ENCODE assay signal across 16 cellular contexts in genomic region chr3:58377168-58377567, GRCh38. TPM values are rescaled to one million over a fixed set of nuclear protein-coding genes. Genes with fewer than 3 reads are reported as not detected.
DNase-seq lines count a peak whose midpoint lies in the region; ATAC-seq and TF ChIP-seq lines count a peak whose summit lies in the region.
"Had no signal": no experiment of that assay in that cellular context is flagged by ENCODE, and none has a peak within 500 bp of the region (broad histone marks: within the 10 kb centered on the region; RNA-seq: fewer than 3 reads in every experiment).

No MANE protein-coding gene starts in this region.

- DNase-seq in Karpas-422 (no peak), dorsolateral prefrontal cortex (no peak), naive B cell (no peak), substantia nigra (lab: John Stamatoyannopoulos, UW) (no peak), foreskin keratinocyte (no peak), SHP77 treated with DMSO at 0.1 percent for 48 hours (lab: John Stamatoyannopoulos, UW) (no peak), Calu3 (no peak)
- DNase-seq: CD8-positive, alpha-beta T cell; DMS 273 treated with DMSO at 0.1 percent for 48 hours; DMS53; DND-41; EL; GM23248 had no signal

- H3K4me3 Mint-ChIP-seq in naive B cell (no peak overlapping the region), Calu3 (ENCODE audit: low read depth, unreplicated experiment) (no peak overlapping the region)
- H3K4me3 Mint-ChIP-seq: B cell; CD8-positive, alpha-beta T cell had no signal

- H3K36me3 Mint-ChIP-seq in naive B cell: peaks cover 0 to 5% of the 10 kb centered on the region in 2 donors
- H3K36me3 Mint-ChIP-seq in Calu3 (ENCODE audit: insufficient read depth, unreplicated experiment): no peaks in the 10 kb centered on the region

- H3K79me2 ChIP-seq in Karpas-422 (ENCODE audit: low read length): peaks cover 82% of the 10 kb centered on the region

- intact Hi-C loops in dorsolateral prefrontal cortex (cut with DNase I): no loop called here
- intact Hi-C loops in Calu3 (cut with micrococcal nuclease; ENCODE audit: unreplicated experiment): no loop called here

- TF ChIP-seq CTCF in dorsolateral prefrontal cortex (IDR thresholded peaks at IDR 0.05 in 54 of 56, conservative IDR thresholded peaks at IDR 0.05 in 2 of 56; ENCODE audit: low read depth in 1 of 56, partially characterized antibody in 56 of 56) (no peak), foreskin keratinocyte (conservative IDR thresholded peaks at IDR 0.05) (no peak), Calu3 (IDR thresholded peaks at IDR 0.05; ENCODE audit: unreplicated experiment) (no peak)

- H3K27me3 Mint-ChIP-seq in naive B cell (no peaks in the 10 kb centered on the region), Calu3 (ENCODE audit: unreplicated experiment) (no peaks in the 10 kb centered on the region)
- H3K27me3 Mint-ChIP-seq: B cell had no signal

- H3K4me1 Mint-ChIP-seq in naive B cell (peaks cover 27 to 54% (median 35%) of the 10 kb centered on the region in 3 donors), Calu3 (ENCODE audit: low read depth, unreplicated experiment) (no peaks in the 10 kb centered on the region)

- H3K9me3 ChIP-seq in Karpas-422 (ENCODE audit: low read length): no peaks in the 10 kb centered on the region
- H3K9me3 ChIP-seq: BLaER1 treated with 17β-estradiol and CSF1 and Interleukin-3, amounts not matched to agents 10 nM and 100 nM; HAP-1 had no signal

- no peak overlapping the region for H2AFZ ChIP-seq in Karpas-422 (ENCODE audit: low read length)
- H2AFZ ChIP-seq: GM23248 had no signal

- no peak for ATAC-seq in naive B cell (ENCODE audit: low read depth in 2 of 2)
- ATAC-seq in foreskin keratinocyte: no peak
- ATAC-seq: CD8-positive, alpha-beta T cell had no signal

- peak overlapping the region; percentile 64 for H3K27ac ChIP-seq in Karpas-422 (ENCODE audit: low read length)
- H3K27ac ChIP-seq in dorsolateral prefrontal cortex: peak overlapping the region in 39 of 59 donors; percentile 2 to 80 (median 57)
- peak overlapping the region; percentile 27 for H3K27ac ChIP-seq in substantia nigra (ENCODE audit: low read depth, low read length, poor library complexity, severe bottlenecking)
- no peak overlapping the region for H3K27ac ChIP-seq in foreskin keratinocyte
- H3K27ac ChIP-seq: BLaER1 treated with 17β-estradiol and CSF1 and Interleukin-3, amounts not matched to agents 10 nM and 100 nM; GM23248 had no signal

- BruUV-seq in Calu3 (replicated peaks; lab: Mats Ljungman, UMichigan): no TSS peak

- H4K20me1 ChIP-seq in Karpas-422 (ENCODE audit: insufficient read depth, low read depth, low read length): peaks cover 3% of the 10 kb centered on the region; the same call in 1 of the 2 replicates

- CTCF ChIA-PET in Calu3 (lab: Charles Lee): no interaction called here

- H3K27ac Mint-ChIP-seq in naive B cell (peak overlapping the region in 5 of 6 donors; percentile 5 to 66 (median 22)), Calu3 (ENCODE audit: unreplicated experiment) (no peak overlapping the region)
- H3K27ac Mint-ChIP-seq: CD8-positive, alpha-beta T cell had no signal

- H3K9me3 Mint-ChIP-seq in naive B cell (no peaks in the 10 kb centered on the region), Calu3 (ENCODE audit: low read depth, unreplicated experiment) (no peaks in the 10 kb centered on the region)
- H3K9me3 Mint-ChIP-seq: CD8-positive, alpha-beta T cell had no signal

- H3K27me3 ChIP-seq in Karpas-422 (ENCODE audit: low read length) (no peaks in the 10 kb centered on the region), dorsolateral prefrontal cortex (no peaks in the 10 kb centered on the region), foreskin keratinocyte (no peaks in the 10 kb centered on the region)
- H3K27me3 ChIP-seq: BLaER1 treated with 17β-estradiol and CSF1 and Interleukin-3, amounts not matched to agents 10 nM and 100 nM had no signal

- H3K4me3 ChIP-seq in Karpas-422 (ENCODE audit: low read length) (no peak overlapping the region), dorsolateral prefrontal cortex (no peak overlapping the region)
- H3K4me3 ChIP-seq: BLaER1 treated with 17β-estradiol and CSF1 and Interleukin-3, amounts not matched to agents 10 nM and 100 nM; GM23248; HAP-1 had no signal

- H3K36me3 ChIP-seq in Karpas-422 (ENCODE audit: insufficient read depth, low read length): peaks cover 26% of the 10 kb centered on the region; the same call in 1 of the 2 replicates
- H3K36me3 ChIP-seq: HAP-1 had no signal

- no peak overlapping the region for H3K9ac ChIP-seq in Karpas-422 (ENCODE audit: low read length)
- H3K9ac ChIP-seq: BLaER1 treated with 17β-estradiol and CSF1 and Interleukin-3, amounts not matched to agents 10 nM and 100 nM; GM23248 had no signal

- H3K9me2 ChIP-seq in Karpas-422 (replicated peaks; ENCODE audit: insufficient read depth, low read length): no peaks in the 10 kb centered on the region

- no peak overlapping the region for H3K4me2 ChIP-seq in Karpas-422 (ENCODE audit: low read depth, low read length, poor library complexity, severe bottlenecking)
- H3K4me2 ChIP-seq: BLaER1 treated with 17β-estradiol and CSF1 and Interleukin-3, amounts not matched to agents 10 nM and 100 nM had no signal

- peaks cover 67% of the 10 kb centered on the region for H3K4me1 ChIP-seq in Karpas-422 (ENCODE audit: low read length)
- no peaks in the 10 kb centered on the region for H3K4me1 ChIP-seq in foreskin keratinocyte

RNA-seq across cellular contexts. Expression of gene PXK, which starts 44.5 kb away (rescaled TPM):
- total RNA-seq in Karpas-422 (2014; rRNA removed; shearing (Covaris generic); ENCODE audit: low replicate concordance): 222 and 353 TPM in 2 replicates
- total RNA-seq in dorsolateral prefrontal cortex (100 to 1,000 TPM in 86 of 120 experiments, 10 to 100 TPM in 34; 55.2 to 497 (median 130) TPM), foreskin keratinocyte (14.5 and 18.8 TPM in 2 replicates), Calu3 (2022) (8.6 and 10.8 TPM in 2 replicates)
- polyA plus RNA-seq in naive B cell (ENCODE audit: low read depth in 6 of 6) (100 to 1,000 TPM in 5 of 6 donors, 10 to 100 TPM in 1; 88.9 to 156 (median 126) TPM), foreskin keratinocyte (7.9 and 8.0 TPM in 2 replicates)

RNA-seq across cellular contexts. Expression of gene PDHB, which starts 56.5 kb away (rescaled TPM):
- 61.6 and 130 TPM in 2 replicates for total RNA-seq in Karpas-422 (2014; rRNA removed; shearing (Covaris generic); ENCODE audit: low replicate concordance)
- total RNA-seq in dorsolateral prefrontal cortex (10 to 100 TPM; 33.2 to 82.3 (median 62.6) TPM), foreskin keratinocyte (69.0 and 72.7 TPM in 2 replicates), Calu3 (2022) (45.4 and 47.6 TPM in 2 replicates)
- polyA plus RNA-seq in naive B cell (ENCODE audit: low read depth in 6 of 6) (100 to 1,000 TPM in 3 of 6 donors, 10 to 100 TPM in 3; 84.4 to 157 (median 101) TPM), foreskin keratinocyte (66.1 and 68.4 TPM in 2 replicates)
